Comparison of ENCODE assay signal across 1 cellular context in the genomic region with DNA sequence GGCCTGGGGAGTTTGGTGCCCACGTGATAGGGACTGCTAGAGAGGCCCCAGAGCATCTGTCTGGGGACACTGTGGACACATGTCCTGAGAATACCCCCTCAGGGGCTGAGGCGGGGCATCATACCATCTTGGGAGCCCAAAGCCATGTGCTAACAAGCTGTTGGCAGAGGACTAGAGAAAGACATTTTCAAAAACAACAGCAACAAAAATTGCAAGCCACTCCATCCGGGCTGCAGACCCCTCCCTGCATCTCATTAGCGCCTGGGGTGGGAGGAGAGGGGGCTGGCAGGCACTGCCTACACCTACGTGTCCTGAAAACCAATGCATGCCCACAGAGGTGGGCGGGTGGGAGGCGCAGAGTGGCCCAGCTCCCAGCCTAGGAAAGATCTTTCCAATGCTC.
TF ChIP-seq lines count a peak whose summit lies in the region.

No MANE protein-coding gene starts in this region.

TF ChIP-seq in SK-N-SH, 30 proteins besides CTCF, POLR2A, EP300 and RAD21 (continued from another document):
- TF ChIP-seq, protein P1, sequence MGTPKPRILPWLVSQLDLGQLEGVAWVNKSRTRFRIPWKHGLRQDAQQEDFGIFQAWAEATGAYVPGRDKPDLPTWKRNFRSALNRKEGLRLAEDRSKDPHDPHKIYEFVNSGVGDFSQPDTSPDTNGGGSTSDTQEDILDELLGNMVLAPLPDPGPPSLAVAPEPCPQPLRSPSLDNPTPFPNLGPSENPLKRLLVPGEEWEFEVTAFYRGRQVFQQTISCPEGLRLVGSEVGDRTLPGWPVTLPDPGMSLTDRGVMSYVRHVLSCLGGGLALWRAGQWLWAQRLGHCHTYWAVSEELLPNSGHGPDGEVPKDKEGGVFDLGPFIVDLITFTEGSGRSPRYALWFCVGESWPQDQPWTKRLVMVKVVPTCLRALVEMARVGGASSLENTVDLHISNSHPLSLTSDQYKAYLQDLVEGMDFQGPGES (IDR thresholded peaks at IDR 0.05; ENCODE audit: low read depth, low read length): no peak
- TF ChIP-seq SIN3A (IDR thresholded peaks at IDR 0.05; ENCODE audit: borderline replicate concordance, low read depth, low read length): no peak
- no peak for TF ChIP-seq GABPA (IDR thresholded peaks at IDR 0.05; ENCODE audit: low read depth)
- TF ChIP-seq CHD2 (IDR thresholded peaks at IDR 0.05; ENCODE audit: low read length, partially characterized antibody): no peak
- TF ChIP-seq, protein P2, sequence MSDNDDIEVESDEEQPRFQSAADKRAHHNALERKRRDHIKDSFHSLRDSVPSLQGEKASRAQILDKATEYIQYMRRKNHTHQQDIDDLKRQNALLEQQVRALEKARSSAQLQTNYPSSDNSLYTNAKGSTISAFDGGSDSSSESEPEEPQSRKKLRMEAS (IDR thresholded peaks at IDR 0.05; ENCODE audit: low read depth): no peak
- TF ChIP-seq FOXM1 (IDR thresholded peaks at IDR 0.05; ENCODE audit: low read depth): no peak
